Comparison of ENCODE assay signal across 9 cellular contexts in genomic region chr1:47192458-47193384, GRCh38. TPM values are rescaled to one million over a fixed set of nuclear protein-coding genes. Genes with fewer than 3 reads are reported as not detected.
A peak's percentile ranks its signal among the peaks of the same experiment; 100 is the strongest.
DNase-seq lines count a peak whose midpoint lies in the region; ATAC-seq, FAIRE-seq and TF ChIP-seq lines count a peak whose summit lies in the region.
"Had no signal": no experiment of that assay in that cellular context is flagged by ENCODE, and none has a peak within 500 bp of the region (broad histone marks: within the 10 kb centered on the region; RNA-seq: fewer than 3 reads in every experiment).

No MANE protein-coding gene starts in this region.

- intact Hi-C loops in sigmoid colon (cut with DNase I): loop anchor here (5.0 kb wide), 2 partner anchors 245 to 520 kb away; partner anchors contain the start of gene FOXD2

- no peak overlapping the region for H3K9ac ChIP-seq in astrocyte (ENCODE audit: low read length)

- TF ChIP-seq EP300 in sigmoid colon (IDR thresholded peaks at IDR 0.05): no peak

- H3K27ac Mint-ChIP-seq in astrocyte (ENCODE audit: unreplicated experiment): no peak overlapping the region

- WGBS in hepatocyte (ENCODE audit: low lambda C conversion rate, missing lambda C conversion rate): 14% methylated on average over 10 of the region's 10 CpGs
- 5 to 15% methylated on average over 10 of the region's 10 CpGs for WGBS in sigmoid colon, 2 donors

- no peaks in the 10 kb centered on the region for H3K9me3 ChIP-seq in astrocyte (ENCODE audit: insufficient read depth, low read depth, low read length)
- no peaks in the 10 kb centered on the region for H3K9me3 ChIP-seq in hepatocyte (ENCODE audit: low read depth)
- no peaks in the 10 kb centered on the region for H3K9me3 ChIP-seq in sigmoid colon

- no peaks in the 10 kb centered on the region for H3K9me3 Mint-ChIP-seq in astrocyte (ENCODE audit: unreplicated experiment)

- H3K9me2 ChIP-seq in hepatocyte (replicated peaks; ENCODE audit: insufficient read depth): no peaks in the 10 kb centered on the region

- H3K27ac ChIP-seq in astrocyte (ENCODE audit: low read depth, low read length) (no peak overlapping the region), hepatocyte (peak overlapping the region; percentile 94), sigmoid colon (no peak overlapping the region)

- peak; percentile 97 for TF ChIP-seq CTCF in astrocyte (IDR thresholded peaks at IDR 0.05; ENCODE audit: insufficient read depth, low read depth, low read length)
- peak; percentile 89 for TF ChIP-seq CTCF in hepatocyte (IDR thresholded peaks at IDR 0.05; ENCODE audit: poor library complexity)
- peak; percentile 58 to 90 (median 84) for TF ChIP-seq CTCF in sigmoid colon (IDR thresholded peaks at IDR 0.05)

- H3K4me3 ChIP-seq in astrocyte (ENCODE audit: insufficient read depth, low read depth, low read length): no peak overlapping the region
- no peak overlapping the region for H3K4me3 ChIP-seq in hepatocyte
- no peak overlapping the region for H3K4me3 ChIP-seq in sigmoid colon

- H3K27me3 ChIP-seq in astrocyte (ENCODE audit: insufficient read depth, low read length): peaks cover 7% of the 10 kb centered on the region
- no peaks in the 10 kb centered on the region for H3K27me3 ChIP-seq in hepatocyte
- H3K27me3 ChIP-seq in sigmoid colon: peaks cover 0 to 5% (median 0%) of the 10 kb centered on the region in 3 donors

- FAIRE-seq in astrocyte (lab: Jason Lieb, UNC): peak; percentile 62

- DNase-seq in D341Med (ENCODE audit: low spot score): peak; percentile 81
- peak; percentile 79 for DNase-seq in NCI-H1105 treated with DMSO at 0.1 percent for 48 hours (lab: John Stamatoyannopoulos, UW)
- peak; percentile 53 for DNase-seq in T-helper 9 cell
- peak; percentile 22 for DNase-seq in astrocyte (ENCODE audit: low read depth)
- peak; percentile 87 for DNase-seq in hepatocyte (ENCODE audit: low spot score)
- peak; percentile 84 for DNase-seq in sigmoid colon

- no peak overlapping the region for H3K4me2 ChIP-seq in astrocyte (ENCODE audit: low read length)
- peak overlapping the region; percentile 65 for H3K4me2 ChIP-seq in hepatocyte

- H3K4me1 ChIP-seq in astrocyte (ENCODE audit: insufficient read depth, low read length) (peaks cover 6% of the 10 kb centered on the region), hepatocyte (ENCODE audit: insufficient read depth) (peaks cover 27% of the 10 kb centered on the region), sigmoid colon (peaks cover 0 to 21% (median 17%) of the 10 kb centered on the region in 4 donors)

- H3K4me1 Mint-ChIP-seq in astrocyte (ENCODE audit: low read depth, unreplicated experiment): peaks cover 20% of the 10 kb centered on the region

- no peaks in the 10 kb centered on the region for H3K79me2 ChIP-seq in astrocyte (ENCODE audit: insufficient read depth, low read length)
- no peaks in the 10 kb centered on the region for H3K79me2 ChIP-seq in hepatocyte

- H2AFZ ChIP-seq in astrocyte (ENCODE audit: low read depth, low read length) (no peak overlapping the region), hepatocyte (peak overlapping the region; percentile 26)

- peak; percentile 55 for ATAC-seq in GM21576 (IDR thresholded peaks at IDR 0.05; ENCODE audit: unreplicated experiment)
- no peak for ATAC-seq in GM21423 (IDR thresholded peaks at IDR 0.05; ENCODE audit: unreplicated experiment)

- no peak for TF ChIP-seq POLR2A in sigmoid colon (IDR thresholded peaks at IDR 0.05)

- H3K4me3 Mint-ChIP-seq in astrocyte (ENCODE audit: unreplicated experiment): no peak overlapping the region

- peaks cover 33% of the 10 kb centered on the region for H3K27me3 Mint-ChIP-seq in astrocyte (ENCODE audit: low read depth, unreplicated experiment)

- H4K20me1 ChIP-seq in astrocyte (ENCODE audit: insufficient read depth, low read length) (no peaks in the 10 kb centered on the region), hepatocyte (ENCODE audit: insufficient read depth, poor library complexity, severe bottlenecking) (no peaks in the 10 kb centered on the region)

- no peaks in the 10 kb centered on the region for H3K36me3 Mint-ChIP-seq in astrocyte (ENCODE audit: low read depth, unreplicated experiment)

- H3K36me3 ChIP-seq in astrocyte (ENCODE audit: insufficient read depth, low read length) (no peaks in the 10 kb centered on the region), hepatocyte (replicated peaks; ENCODE audit: insufficient read depth, low read depth) (no peaks in the 10 kb centered on the region), sigmoid colon (no peaks in the 10 kb centered on the region)

RNA-seq across cellular contexts. Expression of gene PDZK1IP1, which starts 2.9 kb away (rescaled TPM):
- total RNA-seq in astrocyte: 0.34 TPM in 1 of 2 replicates, not detected in the other
- 0.37 TPM in 1 of 2 replicates, not detected in the other for total RNA-seq in hepatocyte
- polyA plus RNA-seq in hepatocyte: 0.71 TPM in 1 of 2 replicates, not detected in the other
- not detected for total RNA-seq in sigmoid colon
- polyA plus RNA-seq in sigmoid colon: 100 to 1,000 TPM in 1 of 3 donors, 10 to 100 TPM in 2; 31.9 to 291 (median 35.4) TPM
- total RNA-seq: T-helper 2 cell treated with Interferon-gamma antibody and Interleukin-4, amounts not matched to agents 100 ng/mL and 5 ng/mL, for 36 hours had no signal

RNA-seq across cellular contexts. Expression of gene TAL1, which starts 39.3 kb away (rescaled TPM):
- 0.14 and 0.17 TPM in 2 replicates for total RNA-seq in astrocyte
- total RNA-seq in hepatocyte: 0.08 and 0.13 TPM in 2 replicates
- polyA plus RNA-seq in hepatocyte: 0.68 TPM in 1 of 2 replicates, not detected in the other
- total RNA-seq in sigmoid colon: 1 to 10 TPM; 2.3 to 3.9 (median 3.2) TPM
- polyA plus RNA-seq in sigmoid colon: 1 to 10 TPM in 2 of 3 donors, not detected in 1; 1.2 to 1.4 TPM
- total RNA-seq: T-helper 2 cell treated with Interferon-gamma antibody and Interleukin-4, amounts not matched to agents 100 ng/mL and 5 ng/mL, for 36 hours had no signal

RNA-seq across cellular contexts. Expression of gene CYP4A22, which starts 55.5 kb away (rescaled TPM):
- not detected in 2 replicates for total RNA-seq in astrocyte
- 0.83 and 2.6 TPM in 2 replicates for total RNA-seq in hepatocyte
- 3.9 and 7.3 TPM in 2 replicates for polyA plus RNA-seq in hepatocyte
- total RNA-seq in sigmoid colon: 1 to 10 TPM in 1 of 4 donors, not detected in 3; 1.4 TPM
- polyA plus RNA-seq in sigmoid colon: not detected
- total RNA-seq: T-helper 2 cell treated with Interferon-gamma antibody and Interleukin-4, amounts not matched to agents 100 ng/mL and 5 ng/mL, for 36 hours had no signal

Comparison
In these comparisons a context has a peak if more than half of its experiments do, and no peak if none do; other contexts are left out.
1. DNase-seq: peak in every context shown above with its lines; median percentile 87 in hepatocyte; 84 in sigmoid colon; 81 in D341Med; 79 in NCI-H1105 treated with DMSO at 0.1 percent for 48 hours; 53 in T-helper 9 cell; 22 in astrocyte.